Comparison of ENCODE assay signal across 2 cellular contexts in genomic region chr15:82248261-82248660, GRCh38. TPM values are rescaled to one million over a fixed set of nuclear protein-coding genes. Genes with fewer than 3 reads are reported as not detected.
"Had no signal": no experiment of that assay in that cellular context is flagged by ENCODE, and none has a peak within 500 bp of the region (broad histone marks: within the 10 kb centered on the region; RNA-seq: fewer than 3 reads in every experiment).

No MANE protein-coding gene starts in this region.

RNA-seq across cellular contexts. Expression of gene SAXO2, which starts 14.4 kb away (rescaled TPM):
- total RNA-seq: activated T-helper 2 cell treated with anti-CD3 and anti-CD28 coated beads, Interferon-gamma antibody, Interleukin-2, Interleukin-4, amounts not matched to agents 10 μg/mL and 5 μg/mL and 100 μg/mL, durations not matched to agents 14 hours and 24 hours and 36 hours; right atrium auricular region had no signal
